Comparison of ENCODE assay signal across 2 cellular contexts in the genomic region with DNA sequence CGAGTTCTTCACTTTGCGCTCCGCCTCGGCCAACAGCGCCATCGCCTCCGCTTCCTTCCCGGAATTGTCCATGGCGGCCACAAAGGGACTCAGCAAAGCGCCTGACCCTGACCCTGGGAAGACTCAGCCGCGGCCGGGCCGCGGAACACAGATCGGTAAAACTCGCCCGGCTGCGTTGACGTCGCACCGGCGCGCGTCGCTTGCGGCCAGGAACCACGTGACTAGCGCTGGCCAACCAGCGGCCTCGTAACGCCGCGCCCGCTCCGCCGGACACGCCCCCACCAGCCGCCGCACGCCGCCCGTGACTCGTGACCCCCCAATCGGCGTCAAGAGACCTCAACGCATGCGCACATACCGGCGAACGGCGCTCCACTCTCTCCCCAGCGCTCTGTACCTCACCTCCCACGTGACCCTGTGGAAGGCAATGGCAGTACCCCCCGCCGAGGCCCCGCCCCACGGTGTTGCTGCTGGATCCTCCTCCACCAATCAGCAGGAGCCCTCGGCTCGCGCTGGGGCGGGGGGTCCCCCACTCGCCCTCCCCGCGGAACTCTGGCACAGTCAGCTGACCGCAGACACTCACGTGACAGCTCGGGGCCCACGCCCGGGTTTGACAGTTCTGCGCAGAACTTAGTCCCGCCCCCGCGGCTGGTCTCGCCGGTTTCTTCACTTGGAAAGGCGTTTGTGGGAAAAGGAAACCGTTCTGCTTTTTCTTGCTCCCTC.
TF ChIP-seq lines count a peak whose summit lies in the region.

Gene NAPA, minus strand, starts transcription at position 195 of the 720 bp plus-strand sequence. Its CDS starts 123 bp downstream, at position 72.

TF ChIP-seq in IMR-90, 13 proteins besides CTCF, POLR2A, EP300 and RAD21:
- no peak for TF ChIP-seq ELK1 (IDR thresholded peaks at IDR 0.05; ENCODE audit: borderline replicate concordance, low read depth, low read length)
- peak; percentile 87; the same call in 1 of the 2 replicates for TF ChIP-seq MXI1 (IDR thresholded peaks at IDR 0.05; ENCODE audit: borderline replicate concordance, low read depth, low read length)
- TF ChIP-seq RCOR1 (IDR thresholded peaks at IDR 0.05; ENCODE audit: insufficient replicate concordance, low read length) = no peak
- peak; percentile 72 for TF ChIP-seq FOS (IDR thresholded peaks at IDR 0.05; ENCODE audit: low read depth, low read length)
- TF ChIP-seq, protein P1, sequence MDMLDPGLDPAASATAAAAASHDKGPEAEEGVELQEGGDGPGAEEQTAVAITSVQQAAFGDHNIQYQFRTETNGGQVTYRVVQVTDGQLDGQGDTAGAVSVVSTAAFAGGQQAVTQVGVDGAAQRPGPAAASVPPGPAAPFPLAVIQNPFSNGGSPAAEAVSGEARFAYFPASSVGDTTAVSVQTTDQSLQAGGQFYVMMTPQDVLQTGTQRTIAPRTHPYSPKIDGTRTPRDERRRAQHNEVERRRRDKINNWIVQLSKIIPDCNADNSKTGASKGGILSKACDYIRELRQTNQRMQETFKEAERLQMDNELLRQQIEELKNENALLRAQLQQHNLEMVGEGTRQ (IDR thresholded peaks at IDR 0.05; ENCODE audit: low read depth, low read length) = peak; percentile 97
- peak; percentile 64 for TF ChIP-seq CEBPB (IDR thresholded peaks at IDR 0.05; ENCODE audit: low read depth, low read length)
- peak; percentile 92 for TF ChIP-seq BHLHE40 (IDR thresholded peaks at IDR 0.05; ENCODE audit: low read depth, low read length)
- TF ChIP-seq SMC3 (IDR thresholded peaks at IDR 0.05; ENCODE audit: low read depth, low read length) = no peak; the same call in 1 of the 2 replicates
- TF ChIP-seq NFE2L2 (IDR thresholded peaks at IDR 0.05; ENCODE audit: low read depth, low read length) = no peak
- 0 out of 2 replicates have a peak, but pooled peaks have one; percentile 47 for TF ChIP-seq CHD1 (IDR thresholded peaks at IDR 0.05; ENCODE audit: low read depth, low read length)
- peak; percentile 97; the same call in 1 of the 2 replicates for TF ChIP-seq MAZ (IDR thresholded peaks at IDR 0.05; ENCODE audit: borderline replicate concordance, low read depth, low read length)
- no peak for TF ChIP-seq RFX5 (IDR thresholded peaks at IDR 0.05; ENCODE audit: low read depth, low read length)
- no peak for TF ChIP-seq MAFK (IDR thresholded peaks at IDR 0.05; ENCODE audit: low read depth, low read length)

TF ChIP-seq in endothelial cell of umbilical vein, 7 proteins besides CTCF, POLR2A, EP300 and RAD21:
- peak; percentile 95 for TF ChIP-seq MAX (IDR thresholded peaks at IDR 0.05; ENCODE audit: insufficient read depth, insufficient read length)
- TF ChIP-seq FOS (IDR thresholded peaks at IDR 0.05; ENCODE audit: borderline replicate concordance, insufficient read depth, low read length) = no peak
- peak; percentile 87 for TF ChIP-seq POLR2AphosphoS5 (IDR thresholded peaks at IDR 0.05; ENCODE audit: insufficient read depth, low read depth, low read length)
- TF ChIP-seq EZH2 (IDR thresholded peaks at IDR 0.05; ENCODE audit: borderline replicate concordance, low read depth, low read length, severe bottlenecking) = no peak
- TF ChIP-seq JUN (IDR thresholded peaks at IDR 0.05; ENCODE audit: borderline replicate concordance, insufficient read depth, insufficient read length, low read depth) = no peak
- TF ChIP-seq MYC (IDR thresholded peaks at IDR 0.05; ENCODE audit: low read depth, low read length) = no peak
- no peak for TF ChIP-seq GATA2 (IDR thresholded peaks at IDR 0.05; ENCODE audit: insufficient read depth, insufficient read length, low read depth, low read length)
TF ChIP-seq in endothelial cell of umbilical vein: peak in this region for 2.
